In genomic region chr9:99579964-99580363, GRCh38 we compare ENCODE assay signal across 22 cellular contexts.
DNase-seq lines count a peak whose midpoint lies in the region; ATAC-seq and TF ChIP-seq lines count a peak whose summit lies in the region.
"Had no signal": no experiment of that assay in that cellular context is flagged by ENCODE, and none has a peak within 500 bp of the region (broad histone marks: within the 10 kb centered on the region; RNA-seq: fewer than 3 reads in every experiment).

No MANE protein-coding gene starts in this region.

- TF ChIP-seq CTCF in foreskin fibroblast (IDR thresholded peaks at IDR 0.05; ENCODE audit: low read depth, low read length), result no peak

- peak; percentile 39 for ATAC-seq in Right ventricle myocardium inferior
- ATAC-seq in left lobe of liver, result peak; percentile 46
- peak; percentile 67 to 71 for ATAC-seq in stimulated activated naive B cell treated with anti-CD40 and anti-IgM and Interleukin-4, amounts not matched to agents 10 μg/mL and 1 μg/mL and 100 μg/mL, for 72 hours (replicated peaks)
- ATAC-seq in HG02798 (IDR thresholded peaks at IDR 0.05; ENCODE audit: poor library complexity, unreplicated experiment), result no peak
- ATAC-seq: activated CD8-positive, alpha-beta T cell treated with anti-CD3 and anti-CD28 coated beads for 36 hours; activated T-cell treated with anti-CD3 and anti-CD28 coated beads, Interleukin-2, amount 50 U/mL, for 4 hours had no signal

- H3K36me3 Mint-ChIP-seq in stimulated activated naive B cell treated with anti-CD40 and anti-IgM and Interleukin-4, amounts not matched to agents 10 μg/mL and 1 μg/mL and 100 μg/mL, for 72 hours, result peaks cover 35 to 38% of the 10 kb centered on the region in 2 donors

- H3K9me3 Mint-ChIP-seq in stimulated activated naive B cell treated with anti-CD40 and anti-IgM and Interleukin-4, amounts not matched to agents 10 μg/mL and 1 μg/mL and 100 μg/mL, for 72 hours, result peaks cover 4 to 16% of the 10 kb centered on the region in 2 donors
- H3K9me3 Mint-ChIP-seq: activated CD8-positive, alpha-beta T cell treated with anti-CD3 and anti-CD28 coated beads for 36 hours; activated T-cell treated with anti-CD3 and anti-CD28 coated beads, Interleukin-2, amount 50 U/mL, for 4 hours had no signal

- DNase-seq in Right ventricle myocardium inferior (ENCODE audit: missing footprints) (no peak), cardiac septum (ENCODE audit: low spot score) (no peak), SIG-M5 treated with dmso at 0.1 percent for 504 hours (lab: John Stamatoyannopoulos, UW; ENCODE audit: unreplicated experiment) (peak; percentile 89), left lobe of liver (ENCODE audit: low spot score) (no peak), foreskin fibroblast (no peak), T-helper 1 cell (no peak)
- DNase-seq in stimulated activated naive B cell treated with anti-CD40 and anti-IgM and Interleukin-4, amounts not matched to agents 10 μg/mL and 1 μg/mL and 100 μg/mL, for 72 hours, result no peak
- DNase-seq: activated CD8-positive, alpha-beta T cell treated with anti-CD3 and anti-CD28 coated beads for 36 hours; activated naive CD4-positive, alpha-beta T cell treated with anti-CD3 and anti-CD28 coated beads, Interleukin-2, amount 50 U/mL, for 16 hours; activated T-cell treated with anti-CD3 and anti-CD28 coated beads, Interleukin-2, amount 50 U/mL, for 4 hours; BE2C; cerebellar nuclear complex; effector memory CD4-positive, alpha-beta T cell; mesenchymal stem cell; NCI-H1694; NCI-H345; nephron progenitor cell; RPMI8226; stimulated activated CD4-positive, alpha-beta T cell treated with anti-CD3 and anti-CD28 coated beads, Interleukin-4, amount 100 ng/mL, for 24 hours had no signal

- no peak overlapping the region for H3K4me3 Mint-ChIP-seq in stimulated activated naive B cell treated with anti-CD40 and anti-IgM and Interleukin-4, amounts not matched to agents 10 μg/mL and 1 μg/mL and 100 μg/mL, for 72 hours
- H3K4me3 Mint-ChIP-seq: activated CD8-positive, alpha-beta T cell treated with anti-CD3 and anti-CD28 coated beads for 36 hours; activated T-cell treated with anti-CD3 and anti-CD28 coated beads, Interleukin-2, amount 50 U/mL, for 4 hours; nephron progenitor cell had no signal

- H3K4me1 Mint-ChIP-seq in stimulated activated naive B cell treated with anti-CD40 and anti-IgM and Interleukin-4, amounts not matched to agents 10 μg/mL and 1 μg/mL and 100 μg/mL, for 72 hours, result peaks cover 45 to 77% of the 10 kb centered on the region in 2 donors
- H3K4me1 Mint-ChIP-seq: nephron progenitor cell had no signal

- H3K27me3 Mint-ChIP-seq in stimulated activated naive B cell treated with anti-CD40 and anti-IgM and Interleukin-4, amounts not matched to agents 10 μg/mL and 1 μg/mL and 100 μg/mL, for 72 hours, result no peaks in the 10 kb centered on the region
- H3K27me3 Mint-ChIP-seq: progenitor cell of endocrine pancreas had no signal

- peak overlapping the region; percentile 20 for H3K27ac Mint-ChIP-seq in stimulated activated naive B cell treated with anti-CD40 and anti-IgM and Interleukin-4, amounts not matched to agents 10 μg/mL and 1 μg/mL and 100 μg/mL, for 72 hours
- H3K27ac Mint-ChIP-seq: activated CD8-positive, alpha-beta T cell treated with anti-CD3 and anti-CD28 coated beads for 36 hours; nephron progenitor cell; progenitor cell of endocrine pancreas had no signal

- intact Hi-C loops in Right ventricle myocardium inferior (cut with DNase I), result no loop called here
- intact Hi-C loops in cardiac septum (cut with DNase I), result no loop called here

- H3K4me3 ChIP-seq in foreskin fibroblast (ENCODE audit: low read depth in 1 of 2, low read length in 2 of 2), result no peak overlapping the region
- H3K4me3 ChIP-seq: smooth muscle cell had no signal
